17 cellular contexts compared by ENCODE assay signal in the genomic region with DNA sequence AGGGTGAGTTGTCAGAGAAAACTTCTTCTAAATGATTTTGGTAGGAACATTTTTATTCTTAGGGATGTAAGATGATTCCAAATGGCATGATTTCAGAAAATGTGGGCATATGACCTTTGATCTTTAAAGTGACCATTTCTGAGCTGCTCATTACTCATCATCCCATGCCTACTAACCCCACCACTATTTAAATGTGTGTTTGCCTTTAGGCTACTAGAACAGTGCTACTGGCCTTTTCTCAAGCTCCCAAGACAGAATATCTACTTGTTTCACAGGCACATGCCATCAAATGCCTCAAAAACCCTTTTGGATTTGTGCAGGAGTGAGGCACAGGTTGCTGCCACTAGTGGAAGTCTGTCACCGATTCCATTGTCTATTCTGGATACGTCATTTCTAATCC.
A peak's percentile ranks its signal among the peaks of the same experiment; 100 is the strongest.
DNase-seq lines count a peak whose midpoint lies in the region; ATAC-seq and TF ChIP-seq lines count a peak whose summit lies in the region.
"Had no signal": no experiment of that assay in that cellular context is flagged by ENCODE, and none has a peak within 500 bp of the region (broad histone marks: within the 10 kb centered on the region; RNA-seq: fewer than 3 reads in every experiment).

No MANE protein-coding gene starts in this region.

- ATAC-seq in foreskin keratinocyte: no peak
- ATAC-seq in HG03521 (IDR thresholded peaks at IDR 0.05; ENCODE audit: unreplicated experiment): no peak

- no peaks in the 10 kb centered on the region for H3K9me2 ChIP-seq in PC-9 (ENCODE audit: insufficient read depth)

- H3K36me3 ChIP-seq in PC-9 (ENCODE audit: low read depth) (no peaks in the 10 kb centered on the region), skeletal muscle satellite cell (ENCODE audit: insufficient read depth, low read length) (no peaks in the 10 kb centered on the region)

- H3K4me3 ChIP-seq in PC-9 (no peak overlapping the region), skeletal muscle satellite cell (ENCODE audit: low read length) (no peak overlapping the region)
- H3K4me3 ChIP-seq: GM23248 had no signal

- no peak overlapping the region for H3K27ac ChIP-seq in PC-9
- no peak overlapping the region for H3K27ac ChIP-seq in foreskin keratinocyte
- H3K27ac ChIP-seq: GM23248, HL-60 had no signal

- H3K27me3 ChIP-seq in PC-9 (ENCODE audit: insufficient read depth, low read depth): no peaks in the 10 kb centered on the region
- H3K27me3 ChIP-seq in skeletal muscle satellite cell (ENCODE audit: control insufficient read depth, insufficient read depth, low read length): no peaks in the 10 kb centered on the region
- H3K27me3 ChIP-seq in foreskin keratinocyte: no peaks in the 10 kb centered on the region

- TF ChIP-seq CTCF in PC-9 (conservative IDR thresholded peaks at IDR 0.05) (no peak), foreskin keratinocyte (conservative IDR thresholded peaks at IDR 0.05) (no peak)

- H3F3A ChIP-seq in PC-9 (ENCODE audit: insufficient read depth, low read depth): no peaks in the 10 kb centered on the region

- H3K9ac ChIP-seq in skeletal muscle satellite cell (ENCODE audit: low read depth, low read length): no peak overlapping the region
- H3K9ac ChIP-seq: GM23248 had no signal

- no peaks in the 10 kb centered on the region for H3K4me1 ChIP-seq in PC-9 (replicated peaks; ENCODE audit: insufficient read depth)
- peaks cover 10% of the 10 kb centered on the region for H3K4me1 ChIP-seq in skeletal muscle satellite cell (ENCODE audit: control insufficient read depth, insufficient read depth, low read length)
- no peaks in the 10 kb centered on the region for H3K4me1 ChIP-seq in foreskin keratinocyte
- H3K4me1 ChIP-seq: Caco-2 had no signal

- POLR2A ChIA-PET in PC-9 (lab: Charles Lee; ENCODE audit: unreplicated experiment): no interaction called here

- no TSS peak for BruUV-seq in PC-9 (replicated peaks; lab: Mats Ljungman, UMichigan)

- no peak overlapping the region for H3K4me2 ChIP-seq in PC-9
- peak overlapping the region; percentile 15 for H3K4me2 ChIP-seq in skeletal muscle satellite cell (ENCODE audit: low read length)

- 0 out of 2 replicates have a peak overlapping the region, but pooled peaks have one; percentile 37 for H2AFZ ChIP-seq in PC-9
- H2AFZ ChIP-seq: GM23248 had no signal

- intact Hi-C loops in PC-9 (cut with micrococcal nuclease; ENCODE audit: unreplicated experiment): no loop called here

- H3K79me2 ChIP-seq in PC-9 (ENCODE audit: low read depth): no peaks in the 10 kb centered on the region

- no peaks in the 10 kb centered on the region for H3K9me3 ChIP-seq in PC-9 (ENCODE audit: insufficient read depth, low read depth)
- no peaks in the 10 kb centered on the region for H3K9me3 ChIP-seq in skeletal muscle satellite cell (replicated peaks; ENCODE audit: low read length)
- H3K9me3 ChIP-seq: Caco-2 had no signal

- CTCF ChIA-PET in PC-9 (lab: Charles Lee): no interaction called here

- DNase-seq in ELR (ENCODE audit: low read depth): peak; percentile 58
- DNase-seq in PC-9: no peak
- DNase-seq in fibroblast of peridontal ligament (ENCODE audit: extremely low read depth): peak; percentile 47
- DNase-seq in activated T-cell treated with anti-CD3 and anti-CD28 coated beads, Interleukin-2, amount 50 U/mL, for 1 hour: no peak
- DNase-seq in foreskin keratinocyte: no peak
- DNase-seq: Caco-2, DMS53, GDM1, GM23248, KG1, MM.1S, NCI-H1105, NCI-H1694 treated with DMSO at 0.1 percent for 48 hours, SHP77 treated with DMSO at 0.1 percent for 48 hours had no signal

- H4K20me1 ChIP-seq in PC-9 (ENCODE audit: insufficient read depth): no peaks in the 10 kb centered on the region

Comparison
In these comparisons a context has a peak if more than half of its experiments do, and no peak if none do; other contexts are left out.
1. DNase-seq: peak in ELR (single experiment) and fibroblast of peridontal ligament (single experiment); none in PC-9 (0 of 2), activated T-cell treated with anti-CD3 and anti-CD28 coated beads, Interleukin-2, amount 50 U/mL, for 1 hour (single experiment) and foreskin keratinocyte (0 of 2).